In genomic region chr20:43456809-43457639, GRCh38 we compare ENCODE assay signal across 1 cellular context.
A peak's percentile ranks its signal among the peaks of the same experiment; 100 is the strongest.
TF ChIP-seq lines count a peak whose summit lies in the region.

No MANE protein-coding gene starts in this region.

TF ChIP-seq in HepG2, 621 proteins besides CTCF, POLR2A, EP300 and RAD21 (continued from another document and continues in another):
- TF ChIP-seq PRDM4 (CRISPR knock-in tag; IDR thresholded peaks at IDR 0.05; ENCODE audit: borderline replicate concordance), result no peak
- TF ChIP-seq FOSL1 (CRISPR knock-in tag; IDR thresholded peaks at IDR 0.05; ENCODE audit: borderline replicate concordance), result 0 out of 2 replicates have a peak, but pooled peaks have one; percentile 16
- peak; percentile 28; the same call in 1 of the 2 replicates for TF ChIP-seq NR0B2 (CRISPR knock-in tag; IDR thresholded peaks at IDR 0.05)
- no peak for TF ChIP-seq SSRP1 (CRISPR knock-in tag; IDR thresholded peaks at IDR 0.05)
- TF ChIP-seq ZSCAN9 (CRISPR knock-in tag; IDR thresholded peaks at IDR 0.05; ENCODE audit: borderline replicate concordance), result no peak
- TF ChIP-seq MTF2 (CRISPR knock-in tag; IDR thresholded peaks at IDR 0.05; ENCODE audit: borderline replicate concordance), result no peak
- TF ChIP-seq SAFB2 (CRISPR knock-in tag; IDR thresholded peaks at IDR 0.05; ENCODE audit: borderline replicate concordance, low read depth), result no peak
- 0 out of 2 replicates have a peak, but pooled peaks have one; percentile 72 for TF ChIP-seq ZNF766 (CRISPR knock-in tag; IDR thresholded peaks at IDR 0.05; ENCODE audit: borderline replicate concordance)
- TF ChIP-seq RBFOX2 (IDR thresholded peaks at IDR 0.05; ENCODE audit: low read depth, low read length), result no peak
- TF ChIP-seq ZNF607 (CRISPR knock-in tag; IDR thresholded peaks at IDR 0.05; ENCODE audit: borderline replicate concordance), result no peak; the same call in 1 of the 2 replicates
- no peak for TF ChIP-seq GMEB1 (CRISPR knock-in tag; IDR thresholded peaks at IDR 0.05; ENCODE audit: borderline replicate concordance)
- TF ChIP-seq ZSCAN30 (CRISPR knock-in tag; IDR thresholded peaks at IDR 0.05), result no peak
- TF ChIP-seq ZNF775 (CRISPR knock-in tag; IDR thresholded peaks at IDR 0.05; ENCODE audit: borderline replicate concordance), result no peak
- TF ChIP-seq CEBPB (IDR thresholded peaks at IDR 0.05; ENCODE audit: borderline replicate concordance, low read depth, low read length), result no peak
- 0 out of 2 replicates have a peak, but pooled peaks have one; percentile 20 for TF ChIP-seq HNF1A (IDR thresholded peaks at IDR 0.05; ENCODE audit: low read depth)
- no peak for TF ChIP-seq HNF1A (CRISPR knock-in tag; IDR thresholded peaks at IDR 0.05; ENCODE audit: borderline replicate concordance)
- TF ChIP-seq DBP (CRISPR knock-in tag; IDR thresholded peaks at IDR 0.05; ENCODE audit: not compliant biosample characterization), result no peak
- TF ChIP-seq SNRNP70 (IDR thresholded peaks at IDR 0.05; ENCODE audit: low read depth, low read length), result no peak
- 0 out of 2 replicates have a peak, but pooled peaks have one; percentile 14 for TF ChIP-seq ZNF451 (CRISPR knock-in tag; IDR thresholded peaks at IDR 0.05)
- TF ChIP-seq SATB2 (CRISPR knock-in tag; IDR thresholded peaks at IDR 0.05), result peak; percentile 42; the same call in 1 of the 2 replicates
- no peak for TF ChIP-seq THAP7 (CRISPR knock-in tag; IDR thresholded peaks at IDR 0.05)
- no peak for TF ChIP-seq SNAPC4 (CRISPR knock-in tag; IDR thresholded peaks at IDR 0.05)
- no peak for TF ChIP-seq NFIB (CRISPR knock-in tag; IDR thresholded peaks at IDR 0.05; ENCODE audit: borderline replicate concordance)
- TF ChIP-seq SIX1 (CRISPR knock-in tag; IDR thresholded peaks at IDR 0.05; ENCODE audit: borderline replicate concordance), result no peak
- no peak for TF ChIP-seq ZNF570 (CRISPR knock-in tag; IDR thresholded peaks at IDR 0.05; ENCODE audit: borderline replicate concordance)
- no peak for TF ChIP-seq ZNF724P (CRISPR knock-in tag; IDR thresholded peaks at IDR 0.05; ENCODE audit: borderline replicate concordance)
- no peak for TF ChIP-seq ZNF75D (CRISPR knock-in tag; IDR thresholded peaks at IDR 0.05; ENCODE audit: borderline replicate concordance)
- TF ChIP-seq MAFF (IDR thresholded peaks at IDR 0.05; ENCODE audit: low read depth, low read length), result no peak
- no peak for TF ChIP-seq U2AF2 (IDR thresholded peaks at IDR 0.05; ENCODE audit: low read depth, low read length)
- no peak for TF ChIP-seq ZNF407 (CRISPR knock-in tag; IDR thresholded peaks at IDR 0.05; ENCODE audit: not compliant biosample characterization)
